ENCODE assay signal across 8 cellular contexts in the genomic region with DNA sequence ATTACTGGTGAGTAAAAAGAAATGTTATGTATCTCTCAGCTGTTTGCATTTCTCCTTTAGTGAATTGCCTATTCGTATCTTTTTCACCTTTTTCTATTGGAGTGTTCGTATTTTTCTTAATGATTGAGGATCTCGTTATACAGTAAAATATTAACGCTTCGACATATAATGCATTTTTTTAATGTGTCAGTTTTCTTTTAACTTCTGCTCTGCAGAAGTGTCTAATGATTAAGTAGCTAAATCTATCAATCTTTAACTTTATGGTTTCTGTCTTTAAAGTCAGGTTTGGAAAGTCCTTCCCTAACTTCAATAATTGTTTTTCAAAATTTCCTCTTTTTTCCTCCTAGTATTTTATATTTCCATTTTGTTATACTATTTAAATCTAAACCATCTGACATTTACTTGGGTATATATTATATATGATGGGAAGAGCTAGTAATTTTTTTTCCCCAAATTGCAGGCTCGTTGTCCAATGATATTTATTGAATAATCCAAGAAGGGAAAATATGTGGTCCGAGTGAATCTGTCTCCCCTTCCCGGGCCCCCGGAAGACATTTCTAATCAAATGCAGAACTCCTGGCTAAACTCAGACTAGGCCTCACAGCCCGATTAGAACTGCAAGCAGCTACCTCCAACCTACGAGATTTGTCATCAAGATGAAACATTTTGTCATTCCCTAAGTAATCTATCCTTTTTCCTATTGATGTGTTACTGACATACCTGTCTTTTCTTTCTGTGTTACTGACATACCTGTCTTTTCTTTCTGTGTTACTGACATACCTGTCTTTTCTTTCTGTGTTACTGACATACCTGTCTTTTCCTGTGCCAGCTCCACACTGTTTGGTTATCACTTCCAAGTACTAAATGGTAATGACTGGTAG. TPM values are rescaled to one million over a fixed set of nuclear protein-coding genes. Genes with fewer than 3 reads are reported as not detected.
DNase-seq lines count a peak whose midpoint lies in the region; ATAC-seq, FAIRE-seq and TF ChIP-seq lines count a peak whose summit lies in the region.

No MANE protein-coding gene starts in this region.

- H3K9me3 Mint-ChIP-seq in WTC11, result no peaks in the 10 kb centered on the region

- peaks cover 3 to 5% of the 10 kb centered on the region in 2 donors for H3K4me1 ChIP-seq in small intestine (ENCODE audit: control insufficient read depth in 2 of 2, insufficient read depth in 1 of 2, low read depth in 1 of 2, low read length in 1 of 2)
- no peaks in the 10 kb centered on the region for H3K4me1 ChIP-seq in aorta (ENCODE audit: control insufficient read depth in 1 of 2, insufficient read depth in 2 of 2, low read length in 2 of 2)

- H3K36me3 Mint-ChIP-seq in WTC11, result no peaks in the 10 kb centered on the region

- ATAC-seq in WTC11, result 0 out of 2 replicates have a peak, but pooled peaks have one; percentile 15
- no peak for ATAC-seq in aorta (ENCODE audit: low FRiP score)
- no peak for ATAC-seq in GM21515 (IDR thresholded peaks at IDR 0.05; ENCODE audit: unreplicated experiment)

- H3K27ac ChIP-seq in small intestine (ENCODE audit: low read depth in 1 of 2, low read length in 1 of 2), result peak overlapping the region; percentile 48 to 54
- no peak overlapping the region for H3K27ac ChIP-seq in aorta (ENCODE audit: low read depth in 1 of 2, low read length in 2 of 2)

- H3K27me3 ChIP-seq in small intestine (ENCODE audit: control insufficient read depth in 2 of 2, insufficient read depth in 2 of 2, low read length in 2 of 2) (no peaks in the 10 kb centered on the region), aorta (ENCODE audit: control insufficient read depth in 1 of 2, insufficient read depth in 2 of 2, low read length in 1 of 2) (no peaks in the 10 kb centered on the region)

- H3K27ac Mint-ChIP-seq in WTC11, result peak overlapping the region; percentile 86

- intact Hi-C loops in aorta (cut with DNase I), result no loop called here

- CTCF ChIA-PET in WTC11 (lab: Charles Lee), result interaction anchor here (0.6 to 1.7 kb wide), 3 partner anchors 22 to 190 kb away, joined by 4 to 5 read pairs (median 4); a partner anchor contains a TSS

- 15 to 35% (median 16%) methylated on average over 11 of the region's 11 CpGs for WGBS in small intestine, 3 donors
- WGBS in aorta, 2 donors, result 52 to 55% methylated on average over 11 of the region's 11 CpGs

- H3K36me3 ChIP-seq in small intestine (ENCODE audit: control insufficient read depth in 2 of 2, insufficient read depth in 2 of 2, low read length in 2 of 2), result no peaks in the 10 kb centered on the region
- H3K36me3 ChIP-seq in aorta (ENCODE audit: control insufficient read depth in 1 of 2, insufficient read depth in 2 of 2, low read length in 1 of 2), result no peaks in the 10 kb centered on the region

- H3K9me3 ChIP-seq in small intestine (ENCODE audit: control insufficient read depth, low read depth) (no peaks in the 10 kb centered on the region), aorta (ENCODE audit: control insufficient read depth, low read length) (no peaks in the 10 kb centered on the region)

- peak overlapping the region; percentile 51 for H3K4me3 Mint-ChIP-seq in WTC11

- DNase-seq in AML-193 (lab: John Stamatoyannopoulos, UW) (peak; percentile 62 to 68), HTR-8/SVneo (ENCODE audit: insufficient read length, low spot score) (peak; percentile 30), WTC11 (ENCODE audit: low spot score) (no peak), fibroblast of villous mesenchyme (ENCODE audit: low read depth) (peak; percentile 83), small intestine (no peak), NCI-H1436 treated with DMSO at 0.1 percent for 48 hours (lab: John Stamatoyannopoulos, UW) (no peak), aorta (no peak)

- no peak overlapping the region for H3K4me3 ChIP-seq in fibroblast of villous mesenchyme (ENCODE audit: low read depth, low read length)
- no peak overlapping the region for H3K4me3 ChIP-seq in small intestine (ENCODE audit: low read depth in 1 of 2, low read length in 2 of 2)
- no peak overlapping the region for H3K4me3 ChIP-seq in aorta (ENCODE audit: low read length in 2 of 2)

- H3K4me1 Mint-ChIP-seq in WTC11, result peaks cover 45% of the 10 kb centered on the region

- POLR2A ChIA-PET in WTC11 (lab: Charles Lee), result interaction anchor here (0.7 to 1.0 kb wide), 3 partner anchors 11 to 19 kb away, joined by 3 to 4 read pairs (median 3); no protein-coding TSS in a partner anchor

- FAIRE-seq in HTR-8/SVneo (lab: Jason Lieb, UNC), result no peak
- FAIRE-seq in small intestine (lab: Jason Lieb, UNC), result no peak

- H3K27me3 Mint-ChIP-seq in WTC11 (ENCODE audit: low read depth), result no peaks in the 10 kb centered on the region

- no peak for TF ChIP-seq CTCF in WTC11 (IDR thresholded peaks at IDR 0.05)
- TF ChIP-seq CTCF in fibroblast of villous mesenchyme (IDR thresholded peaks at IDR 0.05; ENCODE audit: insufficient read depth, low read depth, low read length), result no peak

TF ChIP-seq in WTC11, 78 proteins besides CTCF, POLR2A, EP300 and RAD21:
- TF ChIP-seq, protein P1, sequence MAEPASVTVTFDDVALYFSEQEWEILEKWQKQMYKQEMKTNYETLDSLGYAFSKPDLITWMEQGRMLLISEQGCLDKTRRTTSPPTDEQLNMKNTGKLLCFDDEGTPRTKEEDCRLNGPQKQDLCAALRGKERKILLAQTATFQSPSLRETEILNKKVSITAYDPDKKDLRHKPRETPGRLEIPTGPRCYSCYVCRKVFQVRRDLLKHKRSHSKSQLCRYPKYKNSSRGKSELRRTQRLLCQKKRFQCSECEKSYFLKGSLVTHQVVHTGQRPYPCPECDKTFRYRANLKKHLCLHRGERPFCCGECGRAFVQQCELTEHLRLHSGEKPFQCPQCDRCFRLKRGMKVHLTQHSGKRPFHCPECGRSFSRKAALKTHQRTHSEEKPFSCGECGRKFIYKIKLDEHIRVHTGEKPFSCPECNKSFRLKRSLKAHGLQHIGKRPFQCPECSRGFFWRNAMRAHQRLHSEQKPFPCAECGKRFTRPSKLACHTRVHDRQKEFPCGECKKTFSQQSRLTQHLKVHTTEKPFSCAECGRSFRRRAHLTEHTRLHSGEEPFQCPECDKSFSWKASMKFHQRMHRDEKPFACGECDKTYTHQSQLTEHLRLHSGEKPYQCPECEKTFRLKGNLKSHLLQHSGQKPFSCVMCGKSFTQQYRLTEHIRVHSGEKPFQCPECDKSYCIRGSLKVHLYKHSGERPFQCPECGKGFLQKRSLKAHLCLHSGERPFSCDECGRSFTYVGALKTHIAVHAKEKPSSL (CRISPR knock-in tag; conservative IDR thresholded peaks at IDR 0.05), result no peak

RNA-seq across cellular contexts. Expression of a gene that starts 17.2 kb away (rescaled TPM):
- total RNA-seq in WTC11 (2021), result 489 to 528 TPM (median 518 TPM) in 3 replicates
- 32.9 and 45.3 TPM in 2 replicates for total RNA-seq in fibroblast of villous mesenchyme
- 100 to 1,000 TPM; 247 to 311 (median 291) TPM for polyA plus RNA-seq in small intestine
- total RNA-seq in aorta, result 100 to 1,000 TPM; 263 to 288 TPM
- 100 to 1,000 TPM; 249 to 259 TPM for polyA plus RNA-seq in aorta

Comparison
In these comparisons a context has a peak if more than half of its experiments do, and no peak if none do; other contexts are left out.
1. DNase-seq: peak in AML-193 (2 of 2), HTR-8/SVneo (single experiment) and fibroblast of villous mesenchyme (single experiment); none in WTC11 (single experiment), small intestine (single experiment), NCI-H1436 treated with DMSO at 0.1 percent for 48 hours (single experiment) and aorta (0 of 2).
2. H3K27ac ChIP-seq: peak in small intestine (2 of 2); none in aorta (0 of 2).